Comparison of ENCODE assay signal across 8 cellular contexts in genomic region chr11:67118801-67119576, GRCh38. TPM values are rescaled to one million over a fixed set of nuclear protein-coding genes. Genes with fewer than 3 reads are reported as not detected.
A peak's percentile ranks its signal among the peaks of the same experiment; 100 is the strongest.
DNase-seq lines count a peak whose midpoint lies in the region; ATAC-seq, FAIRE-seq and TF ChIP-seq lines count a peak whose summit lies in the region.

Gene KDM2A, plus strand, starts transcription at chr11:67119263. Its CDS starts 2,054 bp downstream, at chr11:67121317.

- peaks cover 17% of the 10 kb centered on the region for H3K4me1 Mint-ChIP-seq in activated T-helper 2 cell treated with anti-CD3 and anti-CD28 coated beads, Interferon-gamma antibody, Interleukin-2, Interleukin-4, amounts not matched to agents 10 μg/mL and 5 μg/mL and 100 μg/mL, durations not matched to agents 14 hours and 24 hours and 36 hours (ENCODE audit: low read depth)
- H3K4me1 Mint-ChIP-seq in naive thymus-derived CD8-positive, alpha-beta T cell: peaks cover 21 to 55% (median 40%) of the 10 kb centered on the region in 4 donors
- H3K4me1 Mint-ChIP-seq in stimulated activated naive B cell treated with anti-CD40 and anti-IgM and Interleukin-4, amounts not matched to agents 10 μg/mL and 1 μg/mL and 100 μg/mL, for 72 hours: peaks cover 19 to 41% of the 10 kb centered on the region in 2 donors

- peak; percentile 77 for ATAC-seq in RWPE2 (ENCODE audit: low read depth)
- peak; percentile 77 to 82 for ATAC-seq in naive thymus-derived CD8-positive, alpha-beta T cell
- peak; percentile 75 to 80 for ATAC-seq in stimulated activated naive B cell treated with anti-CD40 and anti-IgM and Interleukin-4, amounts not matched to agents 10 μg/mL and 1 μg/mL and 100 μg/mL, for 72 hours (replicated peaks)

- POLR2A ChIA-PET in naive thymus-derived CD8-positive, alpha-beta T cell (lab: Charles Lee): interaction anchor here (0.5 to 7.4 kb wide), 20 partner anchors 9 to 806 kb away, joined by 3 to 72 read pairs (median 4); partner anchors contain the start of genes ANKRD13D, BBS1, CDK2AP2 and PC

- intact Hi-C loops in activated T-helper 2 cell treated with anti-CD3 and anti-CD28 coated beads, Interferon-gamma antibody, Interleukin-2, Interleukin-4, amounts not matched to agents 10 μg/mL and 5 μg/mL and 100 μg/mL, durations not matched to agents 14 hours and 24 hours and 36 hours (cut with micrococcal nuclease): loop anchor here (2.0 to 10.0 kb wide), 3 partner anchors 122 to 504 kb away; partner anchors contain the start of gene RBM14

- peaks cover 37% of the 10 kb centered on the region for H3K36me3 Mint-ChIP-seq in activated T-helper 2 cell treated with anti-CD3 and anti-CD28 coated beads, Interferon-gamma antibody, Interleukin-2, Interleukin-4, amounts not matched to agents 10 μg/mL and 5 μg/mL and 100 μg/mL, durations not matched to agents 14 hours and 24 hours and 36 hours (ENCODE audit: low read depth)
- H3K36me3 Mint-ChIP-seq in naive thymus-derived CD8-positive, alpha-beta T cell: peaks cover 0 to 29% (median 0%) of the 10 kb centered on the region in 3 donors
- peaks cover 12% of the 10 kb centered on the region in 2 donors for H3K36me3 Mint-ChIP-seq in stimulated activated naive B cell treated with anti-CD40 and anti-IgM and Interleukin-4, amounts not matched to agents 10 μg/mL and 1 μg/mL and 100 μg/mL, for 72 hours

- peak within 1 kb of the TSS; percentile 67 for H3K27ac ChIP-seq in RWPE2 (ENCODE audit: poor library complexity, severe bottlenecking)

- H3K27me3 Mint-ChIP-seq in activated T-helper 2 cell treated with anti-CD3 and anti-CD28 coated beads, Interferon-gamma antibody, Interleukin-2, Interleukin-4, amounts not matched to agents 10 μg/mL and 5 μg/mL and 100 μg/mL, durations not matched to agents 14 hours and 24 hours and 36 hours (ENCODE audit: low read depth): peaks cover 2% of the 10 kb centered on the region
- no peaks in the 10 kb centered on the region for H3K27me3 Mint-ChIP-seq in naive thymus-derived CD8-positive, alpha-beta T cell
- H3K27me3 Mint-ChIP-seq in stimulated activated naive B cell treated with anti-CD40 and anti-IgM and Interleukin-4, amounts not matched to agents 10 μg/mL and 1 μg/mL and 100 μg/mL, for 72 hours: no peaks in the 10 kb centered on the region

- DNase-seq in Daoy (ENCODE audit: low read depth) (peak; percentile 99), H54 (ENCODE audit: insufficient read length, low spot score) (peak; percentile 100), LoVo (ENCODE audit: low spot score) (peak; percentile 98), RWPE2 (ENCODE audit: low spot score) (peak; percentile 99), fibroblast of mammary gland (ENCODE audit: low read depth) (peak; percentile 98)
- DNase-seq in activated T-helper 2 cell treated with anti-CD3 and anti-CD28 coated beads, Interferon-gamma antibody, Interleukin-2, Interleukin-4, amounts not matched to agents 10 μg/mL and 5 μg/mL and 100 μg/mL, durations not matched to agents 14 hours and 24 hours and 36 hours (ENCODE audit: low spot score): peak; percentile 96
- peak; percentile 84 to 100 (median 98) for DNase-seq in naive thymus-derived CD8-positive, alpha-beta T cell
- DNase-seq in stimulated activated naive B cell treated with anti-CD40 and anti-IgM and Interleukin-4, amounts not matched to agents 10 μg/mL and 1 μg/mL and 100 μg/mL, for 72 hours: peak; percentile 96

- H3K4me3 ChIP-seq in RWPE2 (ENCODE audit: severe bottlenecking): peak within 1 kb of the TSS; percentile 100
- peak within 1 kb of the TSS; percentile 94 for H3K4me3 ChIP-seq in fibroblast of mammary gland (ENCODE audit: control insufficient read depth, low read depth, low read length)

- H3K36me3 ChIP-seq in RWPE2 (ENCODE audit: low read depth): peaks cover 25% of the 10 kb centered on the region

- TF ChIP-seq CTCF in RWPE2 (IDR thresholded peaks at IDR 0.05; ENCODE audit: poor library complexity, severe bottlenecking) (peak; percentile 38), fibroblast of mammary gland (conservative IDR thresholded peaks at IDR 0.05; ENCODE audit: control insufficient read depth, insufficient read depth, low read depth, low read length) (no peak)

- H3K4me3 Mint-ChIP-seq in activated T-helper 2 cell treated with anti-CD3 and anti-CD28 coated beads, Interferon-gamma antibody, Interleukin-2, Interleukin-4, amounts not matched to agents 10 μg/mL and 5 μg/mL and 100 μg/mL, durations not matched to agents 14 hours and 24 hours and 36 hours (ENCODE audit: low read depth): peak within 1 kb of the TSS; percentile 99
- H3K4me3 Mint-ChIP-seq in naive thymus-derived CD8-positive, alpha-beta T cell: peak within 1 kb of the TSS; percentile 91 to 99 (median 96)
- peak within 1 kb of the TSS; percentile 99 for H3K4me3 Mint-ChIP-seq in stimulated activated naive B cell treated with anti-CD40 and anti-IgM and Interleukin-4, amounts not matched to agents 10 μg/mL and 1 μg/mL and 100 μg/mL, for 72 hours

- no peaks in the 10 kb centered on the region for H3K9me3 ChIP-seq in RWPE2 (ENCODE audit: severe bottlenecking)

- H3K9me3 Mint-ChIP-seq in activated T-helper 2 cell treated with anti-CD3 and anti-CD28 coated beads, Interferon-gamma antibody, Interleukin-2, Interleukin-4, amounts not matched to agents 10 μg/mL and 5 μg/mL and 100 μg/mL, durations not matched to agents 14 hours and 24 hours and 36 hours: no peaks in the 10 kb centered on the region
- H3K9me3 Mint-ChIP-seq in naive thymus-derived CD8-positive, alpha-beta T cell: no peaks in the 10 kb centered on the region
- H3K9me3 Mint-ChIP-seq in stimulated activated naive B cell treated with anti-CD40 and anti-IgM and Interleukin-4, amounts not matched to agents 10 μg/mL and 1 μg/mL and 100 μg/mL, for 72 hours: no peaks in the 10 kb centered on the region

- H3K4me1 ChIP-seq in RWPE2 (ENCODE audit: insufficient read depth, poor library complexity, severe bottlenecking): peaks cover 11% of the 10 kb centered on the region

- no peak for FAIRE-seq in H54 (lab: Jason Lieb, UNC)

- H3K27me3 ChIP-seq in RWPE2 (ENCODE audit: insufficient read depth, poor library complexity, severe bottlenecking): no peaks in the 10 kb centered on the region

- TF ChIP-seq POLR2A in H54 (IDR thresholded peaks at IDR 0.05; ENCODE audit: low read depth, low read length): peak; percentile 74

- peak within 1 kb of the TSS; percentile 93 for H3K27ac Mint-ChIP-seq in activated T-helper 2 cell treated with anti-CD3 and anti-CD28 coated beads, Interferon-gamma antibody, Interleukin-2, Interleukin-4, amounts not matched to agents 10 μg/mL and 5 μg/mL and 100 μg/mL, durations not matched to agents 14 hours and 24 hours and 36 hours
- H3K27ac Mint-ChIP-seq in naive thymus-derived CD8-positive, alpha-beta T cell: peak within 1 kb of the TSS; percentile 82 to 97 (median 96)
- H3K27ac Mint-ChIP-seq in stimulated activated naive B cell treated with anti-CD40 and anti-IgM and Interleukin-4, amounts not matched to agents 10 μg/mL and 1 μg/mL and 100 μg/mL, for 72 hours: peak within 1 kb of the TSS; percentile 98

RNA-seq across cellular contexts. Expression of gene KDM2A, which starts in this region (rescaled TPM):
- 24.6 and 31.8 TPM in 2 replicates for total RNA-seq in Daoy (2014; rRNA removed; shearing (Covaris generic))
- 96.0 and 107 TPM in 2 replicates for total RNA-seq in activated T-helper 2 cell treated with anti-CD3 and anti-CD28 coated beads, Interferon-gamma antibody, Interleukin-2, Interleukin-4, amounts not matched to agents 10 μg/mL and 5 μg/mL and 100 μg/mL, durations not matched to agents 14 hours and 24 hours and 36 hours
- 100 to 1,000 TPM; 280 TPM for total RNA-seq in naive thymus-derived CD8-positive, alpha-beta T cell
- polyA plus RNA-seq in naive thymus-derived CD8-positive, alpha-beta T cell: 10 to 100 TPM in 1 of 3 donors, 1 to 10 TPM in 2; 8.0 to 12.9 (median 9.9) TPM

Comparison
In these comparisons a context has a peak if more than half of its experiments do, and no peak if none do; other contexts are left out.
1. Peak in every context shown above with its lines: DNase-seq, ATAC-seq, H3K4me3 ChIP-seq and H3K27ac ChIP-seq.